4 cellular contexts compared by ENCODE assay signal in genomic region chr22:42013385-42013784, GRCh38.
"Had no signal": no experiment of that assay in that cellular context is flagged by ENCODE, and none has a peak within 500 bp of the region (broad histone marks: within the 10 kb centered on the region; RNA-seq: fewer than 3 reads in every experiment).

No MANE protein-coding gene starts in this region.

- H3K27ac ChIP-seq: GM23248 had no signal

- H3K36me3 ChIP-seq: HAP-1 had no signal

- H3K4me1 ChIP-seq: HAP-1 had no signal

- ATAC-seq: GM23338, HCT116 had no signal

- H3K4me3 ChIP-seq: GM23248, GM23338, HAP-1 had no signal
